ENCODE assay signal across 8 cellular contexts in genomic region chr2:182980115-182980514, GRCh38. TPM values are rescaled to one million over a fixed set of nuclear protein-coding genes. Genes with fewer than 3 reads are reported as not detected.
DNase-seq lines count a peak whose midpoint lies in the region; ATAC-seq and TF ChIP-seq lines count a peak whose summit lies in the region.

No MANE protein-coding gene starts in this region.

- H3K4me2 ChIP-seq in mesenchymal stem cell (ENCODE audit: low read length, poor library complexity, severe bottlenecking), result no peak overlapping the region

- H2BK15ac ChIP-seq in mesenchymal stem cell (ENCODE audit: low read depth, poor library complexity, severe bottlenecking), result no peak overlapping the region

- no peak for DNase-seq in Caco-2
- DNase-seq in NCI-H69 (lab: John Stamatoyannopoulos, UW), result peak; percentile 59
- peak; percentile 63 for DNase-seq in cerebellar cortex (ENCODE audit: low spot score)
- peak; percentile 60 for DNase-seq in mesenchymal stem cell
- DNase-seq in NCI-H187 treated with DMSO at 0.1 percent for 48 hours (lab: John Stamatoyannopoulos, UW), result no peak
- no peak for DNase-seq in stimulated activated naive CD8-positive, alpha-beta T cell treated with anti-CD3 and anti-CD28 coated beads, Interleukin-15, Interleukin-2, amounts not matched to agents 100 U/mL and 50 U/mL, for 24 hours

- H3K4me1 ChIP-seq in Caco-2 (no peaks in the 10 kb centered on the region), mesenchymal stem cell (ENCODE audit: control insufficient read depth, insufficient read depth, low read depth, low read length) (no peaks in the 10 kb centered on the region)

- TF ChIP-seq CTCF in Caco-2 (IDR thresholded peaks at IDR 0.05; ENCODE audit: insufficient read depth in 1 of 2, low read depth in 1 of 2, low read length in 1 of 2, severe bottlenecking in 1 of 2, unreplicated experiment in 1 of 2), result peak; percentile 40 to 51

- H2AK5ac ChIP-seq in mesenchymal stem cell (ENCODE audit: low read length, severe bottlenecking), result no peak overlapping the region

- H3K9ac ChIP-seq in mesenchymal stem cell (ENCODE audit: low read length), result no peak overlapping the region

- no peak overlapping the region for H3K4ac ChIP-seq in mesenchymal stem cell (ENCODE audit: low read depth in 1 of 2, low read length in 2 of 2)

- intact Hi-C loops in Caco-2 (cut with micrococcal nuclease; ENCODE audit: unreplicated experiment), result loop anchor here (1.0 to 10.0 kb wide), 5 partner anchors 112 to 795 kb away; partner anchors contain the start of gene NUP35

- H3K9me3 Mint-ChIP-seq in Caco-2 (ENCODE audit: unreplicated experiment), result no peaks in the 10 kb centered on the region

- H3K9me3 ChIP-seq in Caco-2, result no peaks in the 10 kb centered on the region
- no peaks in the 10 kb centered on the region for H3K9me3 ChIP-seq in mesenchymal stem cell (ENCODE audit: control insufficient read depth, low read length)

- CTCF ChIA-PET in Caco-2 (lab: Charles Lee), result interaction anchor here (0.5 to 2.2 kb wide), 11 partner anchors 8 to 417 kb away, joined by 3 to 20 read pairs (median 3); no protein-coding TSS in a partner anchor

- no peaks in the 10 kb centered on the region for H3K27me3 Mint-ChIP-seq in Caco-2 (ENCODE audit: insufficient read depth, unreplicated experiment)

- no peak overlapping the region for H2AFZ ChIP-seq in mesenchymal stem cell (ENCODE audit: low read depth, low read length)

- H3K27me3 ChIP-seq in Caco-2 (replicated peaks; ENCODE audit: control insufficient read depth, insufficient read depth, low read length), result no peaks in the 10 kb centered on the region
- H3K27me3 ChIP-seq in mesenchymal stem cell (ENCODE audit: control insufficient read depth in 1 of 2, insufficient read depth in 1 of 2, low read length in 2 of 2), result no peaks in the 10 kb centered on the region

- no peak overlapping the region for H2BK12ac ChIP-seq in mesenchymal stem cell (ENCODE audit: low read length in 2 of 2)

- H3K4me1 Mint-ChIP-seq in Caco-2 (ENCODE audit: low read depth, unreplicated experiment), result no peaks in the 10 kb centered on the region

- H4K91ac ChIP-seq in mesenchymal stem cell (ENCODE audit: low read length), result no peak overlapping the region

- no peak overlapping the region for H2BK120ac ChIP-seq in mesenchymal stem cell (ENCODE audit: low read depth, low read length)

- no peak overlapping the region for H3K4me3 ChIP-seq in Caco-2 (ENCODE audit: low read depth, low read length)
- H3K4me3 ChIP-seq in mesenchymal stem cell (ENCODE audit: insufficient read depth in 1 of 2, low read depth in 1 of 2, low read length in 2 of 2), result no peak overlapping the region

- H3K36me3 Mint-ChIP-seq in Caco-2 (ENCODE audit: insufficient read depth, unreplicated experiment), result peaks cover 49% of the 10 kb centered on the region

- peaks cover 4% of the 10 kb centered on the region for H3K79me1 ChIP-seq in mesenchymal stem cell (replicated peaks; ENCODE audit: low read length, poor library complexity, severe bottlenecking)

- no peak overlapping the region for H3K14ac ChIP-seq in mesenchymal stem cell (ENCODE audit: low read length in 2 of 2)

- no peak overlapping the region for H3K27ac ChIP-seq in mesenchymal stem cell (ENCODE audit: low read length, poor library complexity, severe bottlenecking)

- ATAC-seq in GM19468 (IDR thresholded peaks at IDR 0.05; ENCODE audit: extremely low read depth, unreplicated experiment) (peak; percentile 69), HG03521 (IDR thresholded peaks at IDR 0.05; ENCODE audit: unreplicated experiment) (peak; percentile 74)
- ATAC-seq in stimulated activated naive CD8-positive, alpha-beta T cell treated with anti-CD3 and anti-CD28 coated beads, Interleukin-15, Interleukin-2, amounts not matched to agents 100 U/mL and 50 U/mL, for 24 hours, result no peak

- H3K27ac Mint-ChIP-seq in Caco-2 (ENCODE audit: unreplicated experiment), result no peak overlapping the region

- H3K36me3 ChIP-seq in Caco-2 (ENCODE audit: control insufficient read depth, insufficient read depth, low read length) (no peaks in the 10 kb centered on the region), mesenchymal stem cell (ENCODE audit: control insufficient read depth in 1 of 2, insufficient read depth in 2 of 2, low read depth in 1 of 2, low read length in 2 of 2) (peaks cover 2 to 84% of the 10 kb centered on the region in 2 experiments)

- H3K23ac ChIP-seq in mesenchymal stem cell (ENCODE audit: low read length in 2 of 2), result no peak overlapping the region

- no peak overlapping the region for H4K8ac ChIP-seq in mesenchymal stem cell (ENCODE audit: low read length)

- no peak overlapping the region for H3K18ac ChIP-seq in mesenchymal stem cell (ENCODE audit: low read depth in 1 of 2, low read length in 2 of 2)

- no TSS peak for BruUV-seq in Caco-2 (replicated peaks; lab: Mats Ljungman, UMichigan)

- no peak overlapping the region for H3K4me3 Mint-ChIP-seq in Caco-2 (ENCODE audit: unreplicated experiment)

- POLR2A ChIA-PET in Caco-2 (lab: Charles Lee), result interaction anchor here (1.1 kb wide), 1 partner anchor 212 kb away, joined by 3 read pairs; no protein-coding TSS in a partner anchor

- peak overlapping the region; percentile 44 for H2BK5ac ChIP-seq in mesenchymal stem cell (ENCODE audit: low read depth, low read length, poor library complexity, severe bottlenecking)

RNA-seq across cellular contexts. Expression of gene NCKAP1, which starts 58.1 kb away (rescaled TPM):
- 154 and 162 TPM in 2 replicates for total RNA-seq in Caco-2 (2022)
- polyA plus RNA-seq in mesenchymal stem cell (2013, experiment 1 of 2), result 96.8 TPM
- 101 TPM for polyA plus RNA-seq in mesenchymal stem cell (2013, experiment 2 of 2)

Comparison
In these comparisons a context has a peak if more than half of its experiments do, and no peak if none do; other contexts are left out.
1. DNase-seq: peak in NCI-H69 (single experiment), cerebellar cortex (single experiment) and mesenchymal stem cell (single experiment); none in Caco-2 (0 of 2), NCI-H187 treated with DMSO at 0.1 percent for 48 hours (single experiment) and stimulated activated naive CD8-positive, alpha-beta T cell treated with anti-CD3 and anti-CD28 coated beads, Interleukin-15, Interleukin-2, amounts not matched to agents 100 U/mL and 50 U/mL, for 24 hours (single experiment).